ENCODE assay signal across 1 cellular context in genomic region chr6:31889331-31889972, GRCh38.
TF ChIP-seq lines count a peak whose summit lies in the region.

No MANE protein-coding gene starts in this region.

TF ChIP-seq in HEK293, 187 proteins besides CTCF, POLR2A, EP300 and RAD21 (continued from another document):
- no peak for TF ChIP-seq ZIC2 (tag by site-specific recombination; IDR thresholded peaks at IDR 0.05)
- TF ChIP-seq ZNF138 (tag by site-specific recombination; IDR thresholded peaks at IDR 0.05; ENCODE audit: borderline replicate concordance) = no peak
- no peak for TF ChIP-seq ZNF704 (tag by site-specific recombination; IDR thresholded peaks at IDR 0.05)
